17 cellular contexts compared by ENCODE assay signal in genomic region chr6:108163644-108164536, GRCh38. TPM values are rescaled to one million over a fixed set of nuclear protein-coding genes. Genes with fewer than 3 reads are reported as not detected.
DNase-seq lines count a peak whose midpoint lies in the region; ATAC-seq and TF ChIP-seq lines count a peak whose summit lies in the region.
"Had no signal": no experiment of that assay in that cellular context is flagged by ENCODE, and none has a peak within 500 bp of the region (broad histone marks: within the 10 kb centered on the region; RNA-seq: fewer than 3 reads in every experiment).

No MANE protein-coding gene starts in this region.

- ATAC-seq in WTC11: no peak
- no peak for ATAC-seq in GM19463 (IDR thresholded peaks at IDR 0.05; ENCODE audit: unreplicated experiment)
- no peak for ATAC-seq in heart left ventricle
- ATAC-seq: sciatic nerve had no signal

- H3K27me3 ChIP-seq in heart left ventricle: peaks cover 90 to 100% (median 100%) of the 10 kb centered on the region in 9 donors

- peaks cover 100% of the 10 kb centered on the region for H3K27me3 Mint-ChIP-seq in WTC11 (ENCODE audit: low read depth)

- H3K9me3 Mint-ChIP-seq in WTC11: no peaks in the 10 kb centered on the region

- no peaks in the 10 kb centered on the region for H3K9me3 ChIP-seq in iPS-18c (ENCODE audit: control insufficient read depth, insufficient read depth, low read length)
- H3K9me3 ChIP-seq in heart left ventricle: no peaks in the 10 kb centered on the region

- CTCF ChIA-PET in WTC11 (lab: Charles Lee): interaction anchor here (1.1 to 7.3 kb wide), 5 partner anchors 11 to 328 kb away, joined by 3 to 42 read pairs (median 15); no protein-coding TSS in a partner anchor

- H3K4me3 ChIP-seq in iPS-18c (ENCODE audit: insufficient read depth, low read depth, low read length) (peak overlapping the region; percentile 45; the same call in 1 of the 2 replicates), foreskin fibroblast (ENCODE audit: low read depth in 1 of 2, low read length in 2 of 2) (no peak overlapping the region), heart left ventricle (no peak overlapping the region)

- no peak for TF ChIP-seq CTCF in WTC11 (IDR thresholded peaks at IDR 0.05)
- TF ChIP-seq CTCF in foreskin fibroblast (IDR thresholded peaks at IDR 0.05; ENCODE audit: low read depth, low read length): no peak
- no peak for TF ChIP-seq CTCF in heart left ventricle (IDR thresholded peaks at IDR 0.05)

- H3K4me3 Mint-ChIP-seq in WTC11: peak overlapping the region; percentile 64

- no peak overlapping the region for H3K27ac Mint-ChIP-seq in WTC11
- H3K27ac Mint-ChIP-seq: naive thymus-derived CD8-positive, alpha-beta T cell had no signal

- 0 out of 2 replicates have a peak, but pooled peaks cover 3% of the 10 kb centered on the region for H3K36me3 Mint-ChIP-seq in WTC11

- TF ChIP-seq POLR2A in heart left ventricle (IDR thresholded peaks at IDR 0.05): no peak

- no peak overlapping the region for H3K27ac ChIP-seq in heart left ventricle
- H3K27ac ChIP-seq: 22Rv1 had no signal

- H3K4me1 Mint-ChIP-seq in WTC11: peaks cover 50% of the 10 kb centered on the region

- peak; percentile 7 for DNase-seq in DMS79 treated with DMSO at 0.1 percent for 48 hours (lab: John Stamatoyannopoulos, UW)
- no peak for DNase-seq in DMS79 (lab: John Stamatoyannopoulos, UW)
- peak; percentile 27 for DNase-seq in ELF-1 (ENCODE audit: low read depth, low spot score)
- DNase-seq in WTC11 (ENCODE audit: low spot score): no peak
- DNase-seq in foreskin fibroblast: no peak
- DNase-seq in heart left ventricle: no peak
- DNase-seq: naive thymus-derived CD8-positive, alpha-beta T cell; NCI-H1092; NCI-H226; stimulated activated CD4-positive, alpha-beta T cell treated with anti-CD3 and anti-CD28 coated beads, Interleukin-4, amount 100 ng/mL, for 24 hours had no signal

- WGBS in heart left ventricle, 4 donors: 3 to 7% (median 5%) methylated on average over 41 of the region's 41 CpGs

- intact Hi-C loops in heart left ventricle (cut with DNase I): no loop called here

- peaks cover 2 to 56% (median 40%) of the 10 kb centered on the region in 12 donors for H3K4me1 ChIP-seq in heart left ventricle

- H3K36me3 ChIP-seq in heart left ventricle: no peaks in the 10 kb centered on the region

- POLR2A ChIA-PET in WTC11 (lab: Charles Lee): interaction anchor here (2.1 kb wide), 1 partner anchor 12 kb away, joined by 5 read pairs; no protein-coding TSS in a partner anchor

TF ChIP-seq in WTC11, 78 proteins besides CTCF, POLR2A, EP300 and RAD21:
- TF ChIP-seq RELA (CRISPR knock-in tag; IDR thresholded peaks at IDR 0.05; ENCODE audit: borderline replicate concordance): no peak
- no peak for TF ChIP-seq PRRX2 (CRISPR knock-in tag; IDR thresholded peaks at IDR 0.05)
- TF ChIP-seq ZNF416 (CRISPR knock-in tag; IDR thresholded peaks at IDR 0.05): no peak
- no peak for TF ChIP-seq SP1 (CRISPR knock-in tag; conservative IDR thresholded peaks at IDR 0.05)
- no peak for TF ChIP-seq RORB (CRISPR knock-in tag; IDR thresholded peaks at IDR 0.05)
- no peak for TF ChIP-seq GABPB1 (CRISPR knock-in tag; IDR thresholded peaks at IDR 0.05)
- no peak for TF ChIP-seq IRF1 (CRISPR knock-in tag; IDR thresholded peaks at IDR 0.05)
- no peak for TF ChIP-seq E2F1 (CRISPR knock-in tag; IDR thresholded peaks at IDR 0.05)
- TF ChIP-seq HMGA2 (CRISPR knock-in tag; IDR thresholded peaks at IDR 0.05): no peak
TF ChIP-seq in WTC11: peak in this region for 0.

RNA-seq across cellular contexts. Expression of gene NR2E1, which starts 1.9 kb away (rescaled TPM):
- total RNA-seq in WTC11 (2021) (not detected in 3 replicates), heart left ventricle (not detected)
- polyA plus RNA-seq in heart left ventricle: not detected
- total RNA-seq: dermis microvascular lymphatic vessel endothelial cell; lower leg skin; naive thymus-derived CD8-positive, alpha-beta T cell; OCI-LY7; sciatic nerve had no signal
- polyA plus RNA-seq: naive thymus-derived CD8-positive, alpha-beta T cell had no signal

Comparison
In these comparisons a context has a peak if more than half of its experiments do, and no peak if none do; other contexts are left out.
1. DNase-seq: peak in DMS79 treated with DMSO at 0.1 percent for 48 hours (single experiment) and ELF-1 (single experiment); none in DMS79 (single experiment), WTC11 (single experiment), foreskin fibroblast (0 of 2) and heart left ventricle (0 of 5).